ENCODE assay signal across 1 cellular context in the genomic region with DNA sequence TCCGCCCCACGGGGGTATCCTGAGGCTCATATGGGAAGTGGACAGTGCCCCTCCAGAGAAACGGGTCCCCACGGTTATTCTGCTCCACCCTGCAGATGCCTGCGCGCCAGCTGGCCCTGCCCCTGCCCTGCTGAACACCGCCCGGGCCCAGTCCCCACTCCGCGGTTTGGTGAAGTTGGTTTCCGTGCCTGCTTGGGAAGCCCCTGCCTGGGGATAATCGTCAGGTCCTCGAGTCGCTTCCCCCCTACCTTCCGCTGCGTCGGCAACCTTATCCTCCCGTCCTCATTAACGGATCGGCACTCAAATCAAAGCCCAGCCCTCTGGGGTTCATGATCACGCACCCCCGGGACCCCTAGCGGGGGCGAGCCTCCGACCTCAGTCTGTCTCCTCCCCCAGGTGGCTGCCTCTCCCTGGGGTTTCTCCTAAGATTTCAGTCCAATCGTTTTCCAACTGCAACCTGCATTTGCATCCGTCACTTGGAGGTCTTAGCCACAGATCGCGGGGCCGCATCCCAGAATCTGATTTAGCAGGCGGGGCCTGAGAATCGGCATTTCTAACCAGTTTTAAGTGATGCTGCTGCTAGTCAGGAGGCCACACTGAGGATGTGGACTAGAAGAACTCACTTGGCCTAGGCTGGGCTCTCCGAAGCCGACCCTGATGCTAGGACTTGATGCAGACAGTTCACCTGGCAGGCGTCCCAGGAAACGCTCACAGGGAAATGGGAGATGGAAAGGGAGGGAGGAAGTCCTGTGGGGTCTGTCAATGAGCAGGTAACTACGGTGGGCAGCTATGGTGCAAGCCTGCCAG.
TF ChIP-seq lines count a peak whose summit lies in the region.

No MANE protein-coding gene starts in this region.

TF ChIP-seq in HepG2, 621 proteins besides CTCF, POLR2A, EP300 and RAD21:
- TF ChIP-seq, protein P1, sequence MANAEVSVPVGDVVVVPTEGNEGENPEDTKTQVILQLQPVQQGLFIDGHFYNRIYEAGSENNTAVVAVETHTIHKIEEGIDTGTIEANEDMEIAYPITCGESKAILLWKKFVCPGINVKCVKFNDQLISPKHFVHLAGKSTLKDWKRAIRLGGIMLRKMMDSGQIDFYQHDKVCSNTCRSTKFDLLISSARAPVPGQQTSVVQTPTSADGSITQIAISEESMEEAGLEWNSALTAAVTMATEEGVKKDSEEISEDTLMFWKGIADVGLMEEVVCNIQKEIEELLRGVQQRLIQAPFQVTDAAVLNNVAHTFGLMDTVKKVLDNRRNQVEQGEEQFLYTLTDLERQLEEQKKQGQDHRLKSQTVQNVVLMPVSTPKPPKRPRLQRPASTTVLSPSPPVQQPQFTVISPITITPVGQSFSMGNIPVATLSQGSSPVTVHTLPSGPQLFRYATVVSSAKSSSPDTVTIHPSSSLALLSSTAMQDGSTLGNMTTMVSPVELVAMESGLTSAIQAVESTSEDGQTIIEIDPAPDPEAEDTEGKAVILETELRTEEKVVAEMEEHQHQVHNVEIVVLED (CRISPR knock-in tag; IDR thresholded peaks at IDR 0.05; ENCODE audit: borderline replicate concordance): no peak
- TF ChIP-seq, protein P2, sequence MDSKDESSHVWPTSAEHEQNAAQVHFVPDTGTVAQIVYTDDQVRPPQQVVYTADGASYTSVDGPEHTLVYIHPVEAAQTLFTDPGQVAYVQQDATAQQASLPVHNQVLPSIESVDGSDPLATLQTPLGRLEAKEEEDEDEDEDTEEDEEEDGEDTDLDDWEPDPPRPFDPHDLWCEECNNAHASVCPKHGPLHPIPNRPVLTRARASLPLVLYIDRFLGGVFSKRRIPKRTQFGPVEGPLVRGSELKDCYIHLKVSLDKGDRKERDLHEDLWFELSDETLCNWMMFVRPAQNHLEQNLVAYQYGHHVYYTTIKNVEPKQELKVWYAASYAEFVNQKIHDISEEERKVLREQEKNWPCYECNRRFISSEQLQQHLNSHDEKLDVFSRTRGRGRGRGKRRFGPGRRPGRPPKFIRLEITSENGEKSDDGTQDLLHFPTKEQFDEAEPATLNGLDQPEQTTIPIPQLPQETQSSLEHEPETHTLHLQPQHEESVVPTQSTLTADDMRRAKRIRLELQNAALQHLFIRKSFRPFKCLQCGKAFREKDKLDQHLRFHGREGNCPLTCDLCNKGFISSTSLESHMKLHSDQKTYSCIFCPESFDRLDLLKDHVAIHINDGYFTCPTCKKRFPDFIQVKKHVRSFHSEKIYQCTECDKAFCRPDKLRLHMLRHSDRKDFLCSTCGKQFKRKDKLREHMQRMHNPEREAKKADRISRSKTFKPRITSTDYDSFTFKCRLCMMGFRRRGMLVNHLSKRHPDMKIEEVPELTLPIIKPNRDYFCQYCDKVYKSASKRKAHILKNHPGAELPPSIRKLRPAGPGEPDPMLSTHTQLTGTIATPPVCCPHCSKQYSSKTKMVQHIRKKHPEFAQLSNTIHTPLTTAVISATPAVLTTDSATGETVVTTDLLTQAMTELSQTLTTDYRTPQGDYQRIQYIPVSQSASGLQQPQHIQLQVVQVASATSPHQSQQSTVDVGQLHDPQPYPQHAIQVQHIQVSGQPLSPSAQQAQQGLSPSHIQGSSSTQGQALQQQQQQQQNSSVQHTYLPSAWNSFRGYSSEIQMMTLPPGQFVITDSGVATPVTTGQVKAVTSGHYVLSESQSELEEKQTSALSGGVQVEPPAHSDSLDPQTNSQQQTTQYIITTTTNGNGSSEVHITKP (CRISPR knock-in tag; IDR thresholded peaks at IDR 0.05; ENCODE audit: low read depth): no peak
- no peak for TF ChIP-seq ZNF768 (CRISPR knock-in tag; IDR thresholded peaks at IDR 0.05)
- no peak for TF ChIP-seq CBFB (CRISPR knock-in tag; IDR thresholded peaks at IDR 0.05)
- TF ChIP-seq, protein P3, sequence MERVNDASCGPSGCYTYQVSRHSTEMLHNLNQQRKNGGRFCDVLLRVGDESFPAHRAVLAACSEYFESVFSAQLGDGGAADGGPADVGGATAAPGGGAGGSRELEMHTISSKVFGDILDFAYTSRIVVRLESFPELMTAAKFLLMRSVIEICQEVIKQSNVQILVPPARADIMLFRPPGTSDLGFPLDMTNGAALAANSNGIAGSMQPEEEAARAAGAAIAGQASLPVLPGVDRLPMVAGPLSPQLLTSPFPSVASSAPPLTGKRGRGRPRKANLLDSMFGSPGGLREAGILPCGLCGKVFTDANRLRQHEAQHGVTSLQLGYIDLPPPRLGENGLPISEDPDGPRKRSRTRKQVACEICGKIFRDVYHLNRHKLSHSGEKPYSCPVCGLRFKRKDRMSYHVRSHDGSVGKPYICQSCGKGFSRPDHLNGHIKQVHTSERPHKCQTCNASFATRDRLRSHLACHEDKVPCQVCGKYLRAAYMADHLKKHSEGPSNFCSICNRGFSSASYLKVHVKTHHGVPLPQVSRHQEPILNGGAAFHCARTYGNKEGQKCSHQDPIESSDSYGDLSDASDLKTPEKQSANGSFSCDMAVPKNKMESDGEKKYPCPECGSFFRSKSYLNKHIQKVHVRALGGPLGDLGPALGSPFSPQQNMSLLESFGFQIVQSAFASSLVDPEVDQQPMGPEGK (CRISPR knock-in tag; IDR thresholded peaks at IDR 0.05): no peak
- TF ChIP-seq, protein P4, sequence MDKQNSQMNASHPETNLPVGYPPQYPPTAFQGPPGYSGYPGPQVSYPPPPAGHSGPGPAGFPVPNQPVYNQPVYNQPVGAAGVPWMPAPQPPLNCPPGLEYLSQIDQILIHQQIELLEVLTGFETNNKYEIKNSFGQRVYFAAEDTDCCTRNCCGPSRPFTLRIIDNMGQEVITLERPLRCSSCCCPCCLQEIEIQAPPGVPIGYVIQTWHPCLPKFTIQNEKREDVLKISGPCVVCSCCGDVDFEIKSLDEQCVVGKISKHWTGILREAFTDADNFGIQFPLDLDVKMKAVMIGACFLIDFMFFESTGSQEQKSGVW (CRISPR knock-in tag; IDR thresholded peaks at IDR 0.05; ENCODE audit: borderline replicate concordance): no peak
- no peak for TF ChIP-seq ZSCAN25 (CRISPR knock-in tag; IDR thresholded peaks at IDR 0.05)
